18 cellular contexts compared by ENCODE assay signal in genomic region chr7:99383791-99384370, GRCh38. TPM values are rescaled to one million over a fixed set of nuclear protein-coding genes. Genes with fewer than 3 reads are reported as not detected.
DNase-seq lines count a peak whose midpoint lies in the region; ATAC-seq and TF ChIP-seq lines count a peak whose summit lies in the region.
"Had no signal": no experiment of that assay in that cellular context is flagged by ENCODE, and none has a peak within 500 bp of the region (broad histone marks: within the 10 kb centered on the region; RNA-seq: fewer than 3 reads in every experiment).

No MANE protein-coding gene starts in this region.

- H3K4me3 ChIP-seq in Caco-2 (ENCODE audit: low read depth, low read length): no peak overlapping the region
- H3K4me3 ChIP-seq: tibial nerve had no signal

- no peaks in the 10 kb centered on the region for H3K9me3 ChIP-seq in Caco-2
- H3K9me3 ChIP-seq: tibial nerve had no signal

- H3K4me1 Mint-ChIP-seq in T-helper 2 cell treated with Interferon-gamma antibody and Interleukin-4, amounts not matched to agents 5 μg/mL and 100 μg/mL, for 36 hours (ENCODE audit: low read depth): peaks cover 28% of the 10 kb centered on the region
- H3K4me1 Mint-ChIP-seq in Caco-2 (ENCODE audit: low read depth, unreplicated experiment): no peaks in the 10 kb centered on the region
- H3K4me1 Mint-ChIP-seq in activated T-helper 1 cell treated with anti-CD3 and anti-CD28 coated beads, Interleukin-12 subunit alpha, Interleukin-12 subunit beta, Interleukin-2, Interleukin-4 antibody, amounts not matched to agents 30 ng/mL and 10 ng/mL and 1 ng/mL, durations not matched to agents 14 hours and 24 hours and 36 hours (ENCODE audit: low read depth): peaks cover 33% of the 10 kb centered on the region
- peaks cover 29 to 64% (median 54%) of the 10 kb centered on the region in 4 donors for H3K4me1 Mint-ChIP-seq in naive thymus-derived CD8-positive, alpha-beta T cell

- POLR2A ChIA-PET in Caco-2 (lab: Charles Lee): no interaction called here
- POLR2A ChIA-PET in naive thymus-derived CD8-positive, alpha-beta T cell (lab: Charles Lee): interaction anchor here (0.8 to 2.0 kb wide), 3 partner anchors 10 to 15 kb away, joined by 3 to 4 read pairs (median 4); partner anchors contain the start of gene ARPC1B

- intact Hi-C loops in Caco-2 (cut with micrococcal nuclease; ENCODE audit: unreplicated experiment): no loop called here
- intact Hi-C loops in activated T-helper 1 cell treated with anti-CD3 and anti-CD28 coated beads, Interleukin-12 subunit alpha, Interleukin-12 subunit beta, Interleukin-2, Interleukin-4 antibody, amounts not matched to agents 30 ng/mL and 10 ng/mL and 1 ng/mL, durations not matched to agents 14 hours and 24 hours and 36 hours (cut with micrococcal nuclease): no loop called here

- TF ChIP-seq CTCF in Caco-2 (IDR thresholded peaks at IDR 0.05; ENCODE audit: insufficient read depth in 1 of 2, low read depth in 1 of 2, low read length in 1 of 2, severe bottlenecking in 1 of 2, unreplicated experiment in 1 of 2): no peak

- no peak overlapping the region for H3K4me3 Mint-ChIP-seq in T-helper 2 cell treated with Interferon-gamma antibody and Interleukin-4, amounts not matched to agents 5 μg/mL and 100 μg/mL, for 36 hours
- H3K4me3 Mint-ChIP-seq in Caco-2 (ENCODE audit: unreplicated experiment): no peak overlapping the region
- no peak overlapping the region for H3K4me3 Mint-ChIP-seq in activated T-helper 1 cell treated with anti-CD3 and anti-CD28 coated beads, Interleukin-12 subunit alpha, Interleukin-12 subunit beta, Interleukin-2, Interleukin-4 antibody, amounts not matched to agents 30 ng/mL and 10 ng/mL and 1 ng/mL, durations not matched to agents 14 hours and 24 hours and 36 hours
- peak overlapping the region in 3 of 10 donors; percentile 18 to 51 (median 28) for H3K4me3 Mint-ChIP-seq in naive thymus-derived CD8-positive, alpha-beta T cell
- H3K4me3 Mint-ChIP-seq: H9 had no signal

- no peaks in the 10 kb centered on the region for H3K27me3 ChIP-seq in Caco-2 (replicated peaks; ENCODE audit: control insufficient read depth, insufficient read depth, low read length)
- H3K27me3 ChIP-seq: tibial nerve had no signal

- CTCF ChIA-PET in Caco-2 (lab: Charles Lee): no interaction called here

- no peaks in the 10 kb centered on the region for H3K9me3 Mint-ChIP-seq in T-helper 2 cell treated with Interferon-gamma antibody and Interleukin-4, amounts not matched to agents 5 μg/mL and 100 μg/mL, for 36 hours
- H3K9me3 Mint-ChIP-seq in Caco-2 (ENCODE audit: unreplicated experiment): no peaks in the 10 kb centered on the region
- H3K9me3 Mint-ChIP-seq in activated T-helper 1 cell treated with anti-CD3 and anti-CD28 coated beads, Interleukin-12 subunit alpha, Interleukin-12 subunit beta, Interleukin-2, Interleukin-4 antibody, amounts not matched to agents 30 ng/mL and 10 ng/mL and 1 ng/mL, durations not matched to agents 14 hours and 24 hours and 36 hours: no peaks in the 10 kb centered on the region
- H3K9me3 Mint-ChIP-seq in naive thymus-derived CD8-positive, alpha-beta T cell: no peaks in the 10 kb centered on the region
- H3K9me3 Mint-ChIP-seq: H9 had no signal

- H3K36me3 ChIP-seq in Caco-2 (ENCODE audit: control insufficient read depth, insufficient read depth, low read length): no peaks in the 10 kb centered on the region; the same call in 1 of the 2 replicates

- no peaks in the 10 kb centered on the region for H3K27me3 Mint-ChIP-seq in T-helper 2 cell treated with Interferon-gamma antibody and Interleukin-4, amounts not matched to agents 5 μg/mL and 100 μg/mL, for 36 hours (ENCODE audit: low read depth)
- H3K27me3 Mint-ChIP-seq in Caco-2 (ENCODE audit: insufficient read depth, unreplicated experiment): no peaks in the 10 kb centered on the region
- no peaks in the 10 kb centered on the region for H3K27me3 Mint-ChIP-seq in activated T-helper 1 cell treated with anti-CD3 and anti-CD28 coated beads, Interleukin-12 subunit alpha, Interleukin-12 subunit beta, Interleukin-2, Interleukin-4 antibody, amounts not matched to agents 30 ng/mL and 10 ng/mL and 1 ng/mL, durations not matched to agents 14 hours and 24 hours and 36 hours (ENCODE audit: insufficient read depth)
- H3K27me3 Mint-ChIP-seq in naive thymus-derived CD8-positive, alpha-beta T cell: no peaks in the 10 kb centered on the region

- peak overlapping the region; percentile 52 for H3K27ac Mint-ChIP-seq in T-helper 2 cell treated with Interferon-gamma antibody and Interleukin-4, amounts not matched to agents 5 μg/mL and 100 μg/mL, for 36 hours
- H3K27ac Mint-ChIP-seq in Caco-2 (ENCODE audit: unreplicated experiment): peak overlapping the region; percentile 32
- peak overlapping the region; percentile 41 for H3K27ac Mint-ChIP-seq in activated T-helper 1 cell treated with anti-CD3 and anti-CD28 coated beads, Interleukin-12 subunit alpha, Interleukin-12 subunit beta, Interleukin-2, Interleukin-4 antibody, amounts not matched to agents 30 ng/mL and 10 ng/mL and 1 ng/mL, durations not matched to agents 14 hours and 24 hours and 36 hours
- H3K27ac Mint-ChIP-seq in naive thymus-derived CD8-positive, alpha-beta T cell: peak overlapping the region; percentile 49 to 90 (median 78)
- H3K27ac Mint-ChIP-seq: H9 had no signal

- no peak for ATAC-seq in naive thymus-derived CD8-positive, alpha-beta T cell
- no peak for ATAC-seq in GM19467 (IDR thresholded peaks at IDR 0.05; ENCODE audit: unreplicated experiment)
- ATAC-seq: right cardiac atrium had no signal

- DNase-seq in T-helper 2 cell treated with Interferon-gamma antibody and Interleukin-4, amounts not matched to agents 5 μg/mL and 100 μg/mL, for 36 hours (ENCODE audit: low spot score): no peak
- DNase-seq in T-helper 2 cell: no peak
- no peak for DNase-seq in Caco-2
- no peak for DNase-seq in activated T-helper 1 cell treated with anti-CD3 and anti-CD28 coated beads, Interleukin-12 subunit alpha, Interleukin-12 subunit beta, Interleukin-2, Interleukin-4 antibody, amounts not matched to agents 30 ng/mL and 10 ng/mL and 1 ng/mL, durations not matched to agents 14 hours and 24 hours and 36 hours (ENCODE audit: low spot score)
- DNase-seq in naive thymus-derived CD8-positive, alpha-beta T cell: peak in 1 of 10 donors; percentile 21
- no peak for DNase-seq in effector CD4-positive, alpha-beta T cell
- DNase-seq in stimulated activated CD4-positive, alpha-beta T cell treated with anti-CD3 and anti-CD28 coated beads, Interleukin-15, amount 100 ng/mL, for 24 hours: no peak
- DNase-seq: activated CD4-positive, CD25-positive, alpha-beta regulatory T cell; anterior cingulate cortex; erythroblast; H9; NCI-H2029 treated with DMSO at 0.1 percent for 48 hours; NCI-H526; nucleus accumbens; OCI-M1 had no signal

- BruUV-seq in Caco-2 (replicated peaks; lab: Mats Ljungman, UMichigan): no TSS peak

- H3K36me3 Mint-ChIP-seq in T-helper 2 cell treated with Interferon-gamma antibody and Interleukin-4, amounts not matched to agents 5 μg/mL and 100 μg/mL, for 36 hours (ENCODE audit: low read depth): peaks cover 61% of the 10 kb centered on the region
- H3K36me3 Mint-ChIP-seq in Caco-2 (ENCODE audit: insufficient read depth, unreplicated experiment): peaks cover 83% of the 10 kb centered on the region
- peaks cover 40% of the 10 kb centered on the region for H3K36me3 Mint-ChIP-seq in activated T-helper 1 cell treated with anti-CD3 and anti-CD28 coated beads, Interleukin-12 subunit alpha, Interleukin-12 subunit beta, Interleukin-2, Interleukin-4 antibody, amounts not matched to agents 30 ng/mL and 10 ng/mL and 1 ng/mL, durations not matched to agents 14 hours and 24 hours and 36 hours (ENCODE audit: low read depth)
- peaks cover 0 to 48% (median 9%) of the 10 kb centered on the region in 3 donors for H3K36me3 Mint-ChIP-seq in naive thymus-derived CD8-positive, alpha-beta T cell

- H3K4me1 ChIP-seq in Caco-2: peaks cover 3% of the 10 kb centered on the region; the same call in 1 of the 2 replicates

RNA-seq across cellular contexts. Expression of gene ARPC1B, which starts 9.4 kb away (rescaled TPM):
- total RNA-seq in Caco-2 (2022): 128 and 135 TPM in 2 replicates
- 254 and 256 TPM in 2 replicates for total RNA-seq in activated T-helper 1 cell treated with anti-CD3 and anti-CD28 coated beads, Interleukin-12 subunit alpha, Interleukin-12 subunit beta, Interleukin-2, Interleukin-4 antibody, amounts not matched to agents 30 ng/mL and 10 ng/mL and 1 ng/mL, durations not matched to agents 14 hours and 24 hours and 36 hours
- total RNA-seq in naive thymus-derived CD8-positive, alpha-beta T cell: 100 to 1,000 TPM; 165 to 170 TPM
- 100 to 1,000 TPM; 597 to 712 (median 662) TPM for polyA plus RNA-seq in naive thymus-derived CD8-positive, alpha-beta T cell

RNA-seq across cellular contexts. Expression of gene PDAP1, which starts 24.5 kb away (rescaled TPM):
- total RNA-seq in Caco-2 (2022): 180 and 191 TPM in 2 replicates
- total RNA-seq in activated T-helper 1 cell treated with anti-CD3 and anti-CD28 coated beads, Interleukin-12 subunit alpha, Interleukin-12 subunit beta, Interleukin-2, Interleukin-4 antibody, amounts not matched to agents 30 ng/mL and 10 ng/mL and 1 ng/mL, durations not matched to agents 14 hours and 24 hours and 36 hours: 160 and 162 TPM in 2 replicates
- total RNA-seq in naive thymus-derived CD8-positive, alpha-beta T cell: 10 to 100 TPM; 70.2 to 75.1 TPM
- polyA plus RNA-seq in naive thymus-derived CD8-positive, alpha-beta T cell: 10 to 100 TPM; 24.0 to 35.6 (median 33.4) TPM

RNA-seq across cellular contexts. Expression of gene BUD31, which starts 24.9 kb away (rescaled TPM):
- total RNA-seq in Caco-2 (2022): 199 and 220 TPM in 2 replicates
- 132 and 145 TPM in 2 replicates for total RNA-seq in activated T-helper 1 cell treated with anti-CD3 and anti-CD28 coated beads, Interleukin-12 subunit alpha, Interleukin-12 subunit beta, Interleukin-2, Interleukin-4 antibody, amounts not matched to agents 30 ng/mL and 10 ng/mL and 1 ng/mL, durations not matched to agents 14 hours and 24 hours and 36 hours
- 10 to 100 TPM; 61.7 to 74.6 TPM for total RNA-seq in naive thymus-derived CD8-positive, alpha-beta T cell
- 100 to 1,000 TPM; 151 to 216 (median 170) TPM for polyA plus RNA-seq in naive thymus-derived CD8-positive, alpha-beta T cell

RNA-seq across cellular contexts. Expression of gene PTCD1, which starts 54.7 kb away (rescaled TPM):
- 59.6 TPM in 2 replicates for total RNA-seq in Caco-2 (2022)
- 13.7 and 16.0 TPM in 2 replicates for total RNA-seq in activated T-helper 1 cell treated with anti-CD3 and anti-CD28 coated beads, Interleukin-12 subunit alpha, Interleukin-12 subunit beta, Interleukin-2, Interleukin-4 antibody, amounts not matched to agents 30 ng/mL and 10 ng/mL and 1 ng/mL, durations not matched to agents 14 hours and 24 hours and 36 hours
- total RNA-seq in naive thymus-derived CD8-positive, alpha-beta T cell: 10 to 100 TPM; 11.5 to 13.8 TPM
- polyA plus RNA-seq in naive thymus-derived CD8-positive, alpha-beta T cell: 1 to 10 TPM; 2.0 to 3.9 (median 3.2) TPM

RNA-seq across cellular contexts. Expression of gene CPSF4, which starts 54.9 kb away (rescaled TPM):
- total RNA-seq in Caco-2 (2022): 133 and 158 TPM in 2 replicates
- total RNA-seq in activated T-helper 1 cell treated with anti-CD3 and anti-CD28 coated beads, Interleukin-12 subunit alpha, Interleukin-12 subunit beta, Interleukin-2, Interleukin-4 antibody, amounts not matched to agents 30 ng/mL and 10 ng/mL and 1 ng/mL, durations not matched to agents 14 hours and 24 hours and 36 hours: 92.3 and 93.2 TPM in 2 replicates
- 10 to 100 TPM; 48.6 to 55.2 TPM for total RNA-seq in naive thymus-derived CD8-positive, alpha-beta T cell
- 10 to 100 TPM; 22.9 to 31.3 (median 28.1) TPM for polyA plus RNA-seq in naive thymus-derived CD8-positive, alpha-beta T cell
